19 cellular contexts compared by ENCODE assay signal in the genomic region with DNA sequence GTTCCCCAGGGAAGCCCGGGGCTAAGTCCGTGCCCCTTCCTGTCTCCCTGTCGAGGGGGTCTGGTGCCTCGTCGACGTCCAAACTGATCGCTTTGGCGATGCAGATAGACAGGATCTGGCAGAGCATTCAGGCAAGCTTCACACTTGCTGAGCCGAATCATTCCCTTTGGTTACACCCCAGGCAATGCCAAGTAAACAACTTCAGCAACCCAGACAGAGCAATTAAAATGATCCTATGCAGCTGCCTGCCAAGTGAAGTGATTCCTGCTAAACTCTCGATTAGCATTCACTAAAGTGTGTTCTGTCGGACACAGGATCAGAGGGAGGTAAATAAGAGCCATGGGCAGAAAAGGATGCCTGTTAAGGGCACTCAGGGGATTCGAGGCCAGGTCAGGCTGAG.
DNase-seq lines count a peak whose midpoint lies in the region; ATAC-seq and TF ChIP-seq lines count a peak whose summit lies in the region.
"Had no signal": no experiment of that assay in that cellular context is flagged by ENCODE, and none has a peak within 500 bp of the region (broad histone marks: within the 10 kb centered on the region; RNA-seq: fewer than 3 reads in every experiment).

No MANE protein-coding gene starts in this region.

- 39% methylated on average over 10 of the region's 12 CpGs for WGBS in right lobe of liver (ENCODE audit: insufficient coverage, low coverage, low lambda C conversion rate, missing lambda C conversion rate)

- H3K36me3 Mint-ChIP-seq in brain, result no peaks in the 10 kb centered on the region

- H3K27me3 Mint-ChIP-seq in brain, result peaks cover 8% of the 10 kb centered on the region

- intact Hi-C loops in right lobe of liver (cut with DNase I), result loop anchor here in 1 of 2 donors (10.0 kb wide), 1 partner anchor 706 kb away; no protein-coding TSS in a partner anchor

- no peak for ATAC-seq in right lobe of liver
- ATAC-seq in GM21423 (IDR thresholded peaks at IDR 0.05; ENCODE audit: unreplicated experiment), result no peak
- ATAC-seq: WTC11 had no signal

- H3K4me1 Mint-ChIP-seq in brain, result peaks cover 41% of the 10 kb centered on the region

- peaks cover 5 to 25% (median 9%) of the 10 kb centered on the region in 5 experiments for H3K9me3 Mint-ChIP-seq in brain
- H3K9me3 Mint-ChIP-seq: activated T-helper 1 cell treated with anti-CD3 and anti-CD28 coated beads, Interleukin-12 subunit alpha, Interleukin-12 subunit beta, Interleukin-2, Interleukin-4 antibody, amounts not matched to agents 30 ng/mL and 10 ng/mL and 1 ng/mL, durations not matched to agents 14 hours and 24 hours and 36 hours had no signal

- no peak overlapping the region for H3K27ac ChIP-seq in right lobe of liver
- H3K27ac ChIP-seq: adrenal gland, Peyer's patch had no signal

- H3K9me3 ChIP-seq in right lobe of liver, result no peaks in the 10 kb centered on the region
- H3K9me3 ChIP-seq: adrenal gland, Caco-2, Peyer's patch had no signal

- H3K27ac Mint-ChIP-seq in brain, result peak overlapping the region in 4 of 5 experiments; percentile 72 to 82 (median 77)
- H3K27ac Mint-ChIP-seq: activated T-helper 1 cell treated with anti-CD3 and anti-CD28 coated beads, Interleukin-12 subunit alpha, Interleukin-12 subunit beta, Interleukin-2, Interleukin-4 antibody, amounts not matched to agents 30 ng/mL and 10 ng/mL and 1 ng/mL, durations not matched to agents 14 hours and 24 hours and 36 hours; WTC11 had no signal

- no peaks in the 10 kb centered on the region for H3K4me1 ChIP-seq in right lobe of liver
- H3K4me1 ChIP-seq: adrenal gland, Caco-2, Peyer's patch had no signal

- peak; percentile 76 for DNase-seq in COR-L47 (lab: John Stamatoyannopoulos, UW)
- DNase-seq in NCI-H128 (lab: John Stamatoyannopoulos, UW; ENCODE audit: unreplicated experiment), result peak; percentile 70
- peak; percentile 80 for DNase-seq in NCI-H2171 treated with DMSO at 0.1 percent for 48 hours (lab: John Stamatoyannopoulos, UW)
- DNase-seq in right lobe of liver, result no peak
- DNase-seq in medulla oblongata (ENCODE audit: extremely low spot score), result no peak
- no peak for DNase-seq in AG08396 (ENCODE audit: low spot score)
- DNase-seq: Caco-2; central memory CD4-positive, alpha-beta T cell; effector memory CD4-positive, alpha-beta T cell; hippocampal formation; midbrain; NCI-H82; Peyer's patch; stimulated activated CD4-positive, alpha-beta T cell treated with anti-CD3 and anti-CD28 coated beads, Interleukin-2, amount 100 ng/mL, for 48 hours had no signal

- no peaks in the 10 kb centered on the region for H3K36me3 ChIP-seq in right lobe of liver
- H3K36me3 ChIP-seq: adrenal gland, Peyer's patch had no signal

- H3K4me3 ChIP-seq in right lobe of liver, result no peak overlapping the region
- H3K4me3 ChIP-seq: adrenal gland, Peyer's patch had no signal

- H3K27me3 ChIP-seq in right lobe of liver, result no peaks in the 10 kb centered on the region
- H3K27me3 ChIP-seq: adrenal gland, Peyer's patch had no signal

- no peak for TF ChIP-seq CTCF in brain (conservative IDR thresholded peaks at IDR 0.05)
- no peak for TF ChIP-seq CTCF in right lobe of liver (IDR thresholded peaks at IDR 0.05)

- TF ChIP-seq POLR2A in right lobe of liver (IDR thresholded peaks at IDR 0.05), result no peak

- H3K4me3 Mint-ChIP-seq in brain, result peak overlapping the region in 2 of 5 experiments; percentile 10 to 60
- H3K4me3 Mint-ChIP-seq: activated T-helper 1 cell treated with anti-CD3 and anti-CD28 coated beads, Interleukin-12 subunit alpha, Interleukin-12 subunit beta, Interleukin-2, Interleukin-4 antibody, amounts not matched to agents 30 ng/mL and 10 ng/mL and 1 ng/mL, durations not matched to agents 14 hours and 24 hours and 36 hours; WTC11 had no signal

Comparison
In these comparisons a context has a peak if more than half of its experiments do, and no peak if none do; other contexts are left out.
1. DNase-seq: peak in COR-L47 (single experiment), NCI-H128 (single experiment) and NCI-H2171 treated with DMSO at 0.1 percent for 48 hours (single experiment); none in right lobe of liver (0 of 3), medulla oblongata (single experiment) and AG08396 (single experiment).